20 cellular contexts compared by ENCODE assay signal in the genomic region with DNA sequence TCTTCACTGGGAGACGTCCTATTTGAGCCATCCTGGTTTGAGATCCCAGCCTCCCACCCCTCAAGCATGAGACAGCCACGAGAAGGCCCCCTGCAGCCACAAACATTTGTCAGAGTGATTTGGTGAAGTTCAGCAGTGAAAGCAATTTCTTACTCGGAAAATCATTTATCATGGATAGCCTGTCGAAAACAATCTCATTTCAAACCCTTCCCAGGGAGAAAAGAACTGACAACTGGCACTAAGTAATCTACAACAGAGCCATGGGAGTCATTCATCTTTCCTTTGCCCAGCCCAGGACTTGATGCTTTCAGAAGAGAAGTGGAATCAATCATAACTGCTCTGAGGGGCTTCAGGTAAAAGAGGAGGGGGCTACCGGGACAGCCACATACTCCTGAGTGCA.
"Had no signal": no experiment of that assay in that cellular context is flagged by ENCODE, and none has a peak within 500 bp of the region (broad histone marks: within the 10 kb centered on the region; RNA-seq: fewer than 3 reads in every experiment).

No MANE protein-coding gene starts in this region.

- H3K27ac Mint-ChIP-seq: activated B cell treated with CpG ODN at 0.5 μM for 24 hours; activated CD4-positive, alpha-beta memory T cell treated with anti-CD3 and anti-CD28 coated beads for 36 hours; T-cell had no signal

- H3K27ac ChIP-seq: coronary artery, left ventricle myocardium inferior, tibial nerve had no signal

- H3K4me1 Mint-ChIP-seq: T-cell had no signal

- H3K4me3 Mint-ChIP-seq: activated B cell treated with CpG ODN at 0.5 μM for 24 hours; activated CD4-positive, alpha-beta memory T cell treated with anti-CD3 and anti-CD28 coated beads for 36 hours; naive thymus-derived CD8-positive, alpha-beta T cell; T-cell had no signal

- H3K27me3 ChIP-seq: tibial nerve had no signal

- DNase-seq: activated B cell treated with CpG ODN at 0.5 μM for 24 hours; activated CD4-positive, alpha-beta memory T cell treated with anti-CD3 and anti-CD28 coated beads for 36 hours; activated CD4-positive, alpha-beta T cell treated with anti-CD3 and anti-CD28 coated beads for 4 hours; activated naive CD4-positive, alpha-beta T cell treated with Interleukin-2 at 50 U/mL for 16 hours; activated T-cell treated with anti-CD3 and anti-CD28 coated beads for 4 hours; caudate nucleus; erythroblast; head of caudate nucleus; left ventricle myocardium inferior; naive thymus-derived CD8-positive, alpha-beta T cell; nucleus accumbens; posterior cingulate gyrus; stimulated activated CD4-positive, alpha-beta T cell treated with anti-CD3 and anti-CD28 coated beads, Interleukin-2, amount 100 ng/mL, for 24 hours; stimulated activated naive CD4-positive, alpha-beta T cell treated with Interleukin-2 at 50 U/mL for 16 hours; T-cell had no signal

- H3K36me3 ChIP-seq: left ventricle myocardium inferior, tibial nerve had no signal

- H3K27me3 Mint-ChIP-seq: activated B cell treated with CpG ODN at 0.5 μM for 24 hours; activated CD4-positive, alpha-beta memory T cell treated with anti-CD3 and anti-CD28 coated beads for 36 hours had no signal

- H3K4me3 ChIP-seq: coronary artery, left ventricle myocardium inferior, tibial nerve had no signal

- ATAC-seq: naive thymus-derived CD8-positive, alpha-beta T cell; T-cell had no signal

- H3K4me1 ChIP-seq: left ventricle myocardium inferior, tibial nerve had no signal

- H3K36me3 Mint-ChIP-seq: activated CD4-positive, alpha-beta memory T cell treated with anti-CD3 and anti-CD28 coated beads for 36 hours; brain; naive thymus-derived CD8-positive, alpha-beta T cell; T-cell had no signal

- FAIRE-seq: endometrium, frontal cortex had no signal

- H3K9me3 Mint-ChIP-seq: activated B cell treated with CpG ODN at 0.5 μM for 24 hours; activated CD4-positive, alpha-beta memory T cell treated with anti-CD3 and anti-CD28 coated beads for 36 hours; brain; naive thymus-derived CD8-positive, alpha-beta T cell; T-cell had no signal

- H3K9me3 ChIP-seq: left ventricle myocardium inferior, tibial nerve had no signal
